In the genomic region with DNA sequence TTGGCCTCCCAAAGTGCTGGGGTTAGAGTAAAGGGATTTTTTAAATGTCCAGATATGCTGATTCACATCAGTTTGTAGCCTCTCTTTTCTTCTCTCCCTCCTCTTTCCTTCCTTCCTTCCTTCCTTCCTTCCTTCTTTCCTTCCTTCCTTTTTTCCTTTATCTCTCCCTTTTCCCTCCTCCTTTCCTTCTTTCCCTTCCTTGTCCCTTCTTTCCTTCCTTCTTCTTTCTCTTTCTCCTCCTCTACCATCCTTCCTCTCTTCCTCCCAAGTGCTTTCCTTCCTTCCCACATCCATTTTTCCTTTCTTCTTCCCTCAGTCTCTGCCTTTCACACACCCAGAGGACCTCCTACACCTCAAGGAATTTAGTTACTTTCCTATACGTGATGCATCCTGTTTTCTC, we compare ENCODE assay signal across 8 cellular contexts.
"Had no signal": no experiment of that assay in that cellular context is flagged by ENCODE, and none has a peak within 500 bp of the region (broad histone marks: within the 10 kb centered on the region; RNA-seq: fewer than 3 reads in every experiment).

No MANE protein-coding gene starts in this region.

- FAIRE-seq: G401.6, GM12878, GM12891, GM12892, GM18507, GM19239 had no signal

- ATAC-seq: GM12878 had no signal

- H3K4me3 ChIP-seq: GM12878 had no signal

- DNase-seq: GDM1, GF-D8 had no signal
